Comparison of ENCODE assay signal across 1 cellular context in the genomic region with DNA sequence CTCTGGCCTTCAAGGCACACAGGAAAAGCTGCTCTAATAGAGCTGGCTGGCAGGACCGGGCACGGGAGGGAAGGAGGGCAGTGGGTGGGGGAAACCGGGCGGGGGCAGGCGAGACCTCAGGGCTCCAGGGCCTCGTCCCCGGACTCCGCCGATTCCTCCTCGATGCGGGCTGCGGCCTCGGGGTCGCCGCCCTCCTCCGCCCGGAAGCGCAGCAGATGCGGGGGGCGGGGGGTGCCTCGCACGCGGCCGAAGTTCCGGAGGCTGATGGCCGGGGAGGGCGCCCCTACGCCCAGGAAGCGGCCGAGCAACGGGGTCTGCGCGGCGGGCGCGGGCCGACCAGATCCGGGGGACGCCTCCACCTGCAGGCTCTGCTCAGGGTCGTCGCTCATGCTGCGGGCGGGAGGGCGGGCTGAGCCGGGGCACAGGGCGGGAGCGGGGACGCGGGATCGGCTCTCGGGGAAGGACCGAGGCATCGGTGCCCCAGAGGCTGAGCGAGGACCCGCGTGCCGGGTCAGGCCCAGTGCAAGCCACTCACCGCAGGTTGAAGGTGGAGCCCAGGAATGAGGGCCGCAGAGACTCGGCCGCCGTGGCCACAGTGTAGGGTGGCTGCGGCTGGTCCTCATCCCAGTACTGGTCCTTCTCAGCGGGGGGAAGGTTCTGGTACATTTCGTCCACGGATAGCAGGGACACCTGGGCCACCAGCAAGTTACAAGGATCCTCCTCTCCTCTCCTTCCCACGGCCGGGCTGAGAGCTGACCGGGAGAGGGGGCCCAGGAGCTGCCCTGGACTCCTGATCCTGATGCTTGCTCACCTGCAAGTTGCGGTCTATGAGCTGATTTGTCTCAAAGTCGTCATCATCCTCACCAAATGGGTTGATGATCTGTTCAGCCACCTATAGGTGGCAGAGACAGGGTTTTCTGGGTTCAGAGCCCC.
A peak's percentile ranks its signal among the peaks of the same experiment; 100 is the strongest.
TF ChIP-seq lines count a peak whose summit lies in the region.

No MANE protein-coding gene starts in this region.

TF ChIP-seq in HepG2, 621 proteins besides CTCF, POLR2A, EP300 and RAD21 (continued from another document and continues in another):
- TF ChIP-seq, protein P1, sequence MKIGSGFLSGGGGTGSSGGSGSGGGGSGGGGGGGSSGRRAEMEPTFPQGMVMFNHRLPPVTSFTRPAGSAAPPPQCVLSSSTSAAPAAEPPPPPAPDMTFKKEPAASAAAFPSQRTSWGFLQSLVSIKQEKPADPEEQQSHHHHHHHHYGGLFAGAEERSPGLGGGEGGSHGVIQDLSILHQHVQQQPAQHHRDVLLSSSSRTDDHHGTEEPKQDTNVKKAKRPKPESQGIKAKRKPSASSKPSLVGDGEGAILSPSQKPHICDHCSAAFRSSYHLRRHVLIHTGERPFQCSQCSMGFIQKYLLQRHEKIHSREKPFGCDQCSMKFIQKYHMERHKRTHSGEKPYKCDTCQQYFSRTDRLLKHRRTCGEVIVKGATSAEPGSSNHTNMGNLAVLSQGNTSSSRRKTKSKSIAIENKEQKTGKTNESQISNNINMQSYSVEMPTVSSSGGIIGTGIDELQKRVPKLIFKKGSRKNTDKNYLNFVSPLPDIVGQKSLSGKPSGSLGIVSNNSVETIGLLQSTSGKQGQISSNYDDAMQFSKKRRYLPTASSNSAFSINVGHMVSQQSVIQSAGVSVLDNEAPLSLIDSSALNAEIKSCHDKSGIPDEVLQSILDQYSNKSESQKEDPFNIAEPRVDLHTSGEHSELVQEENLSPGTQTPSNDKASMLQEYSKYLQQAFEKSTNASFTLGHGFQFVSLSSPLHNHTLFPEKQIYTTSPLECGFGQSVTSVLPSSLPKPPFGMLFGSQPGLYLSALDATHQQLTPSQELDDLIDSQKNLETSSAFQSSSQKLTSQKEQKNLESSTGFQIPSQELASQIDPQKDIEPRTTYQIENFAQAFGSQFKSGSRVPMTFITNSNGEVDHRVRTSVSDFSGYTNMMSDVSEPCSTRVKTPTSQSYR (CRISPR knock-in tag; IDR thresholded peaks at IDR 0.05; ENCODE audit: borderline replicate concordance), result peak; percentile 61; the same call in 1 of the 2 replicates
- TF ChIP-seq ZNF138 (CRISPR knock-in tag; IDR thresholded peaks at IDR 0.05; ENCODE audit: low read depth) (no peak), ZSCAN29 (CRISPR knock-in tag; conservative IDR thresholded peaks at IDR 0.05) (no peak), MIER3 (CRISPR knock-in tag; IDR thresholded peaks at IDR 0.05; ENCODE audit: borderline replicate concordance) (no peak), ZIK1 (CRISPR knock-in tag; IDR thresholded peaks at IDR 0.05; ENCODE audit: borderline replicate concordance, low read depth) (peak; percentile 71; the same call in 1 of the 2 replicates), ZNF883 (CRISPR knock-in tag; IDR thresholded peaks at IDR 0.05; ENCODE audit: not compliant biosample characterization) (peak; percentile 52), KLF9 (CRISPR knock-in tag; IDR thresholded peaks at IDR 0.05; ENCODE audit: low read depth) (no peak), ZNF124 (CRISPR knock-in tag; IDR thresholded peaks at IDR 0.05) (no peak), EED (CRISPR knock-in tag; IDR thresholded peaks at IDR 0.05) (no peak), ZNF616 (CRISPR knock-in tag; IDR thresholded peaks at IDR 0.05; ENCODE audit: low read depth) (peak; percentile 85; the same call in 1 of the 2 replicates), ZNF441 (CRISPR knock-in tag; IDR thresholded peaks at IDR 0.05; ENCODE audit: borderline replicate concordance) (no peak), ZNF841 (CRISPR knock-in tag; IDR thresholded peaks at IDR 0.05; ENCODE audit: borderline replicate concordance) (no peak), NCOA5 (CRISPR knock-in tag; IDR thresholded peaks at IDR 0.05) (no peak), ZNF614 (CRISPR knock-in tag; IDR thresholded peaks at IDR 0.05; ENCODE audit: borderline replicate concordance) (no peak), ZBTB8A (CRISPR knock-in tag; IDR thresholded peaks at IDR 0.05; ENCODE audit: borderline replicate concordance, low read depth) (peak; percentile 35; the same call in 1 of the 2 replicates), GLI4 (CRISPR knock-in tag; IDR thresholded peaks at IDR 0.05; ENCODE audit: borderline replicate concordance) (no peak), PHF21A (CRISPR knock-in tag; IDR thresholded peaks at IDR 0.05) (peak; percentile 32; the same call in 1 of the 2 replicates), GTF2F1 (IDR thresholded peaks at IDR 0.05; ENCODE audit: low read length) (no peak), REXO4 (CRISPR knock-in tag; IDR thresholded peaks at IDR 0.05; ENCODE audit: borderline replicate concordance) (peak; percentile 82; the same call in 1 of the 2 replicates), ZNF780A (CRISPR knock-in tag; IDR thresholded peaks at IDR 0.05) (no peak), ZNF30 (CRISPR knock-in tag; IDR thresholded peaks at IDR 0.05) (0 out of 2 replicates have a peak, but pooled peaks have one; percentile 50), ZNF7 (CRISPR knock-in tag; IDR thresholded peaks at IDR 0.05) (no peak), PHF8 (CRISPR knock-in tag; IDR thresholded peaks at IDR 0.05) (peak; percentile 84), ZNF619 (CRISPR knock-in tag; IDR thresholded peaks at IDR 0.05) (no peak), RFX3 (CRISPR knock-in tag; IDR thresholded peaks at IDR 0.05) (no peak), POLR2AphosphoS5 (IDR thresholded peaks at IDR 0.05; ENCODE audit: low read depth, low read length) (peak; percentile 55), YY1 (IDR thresholded peaks at IDR 0.05; ENCODE audit: insufficient read depth, insufficient replicate concordance, low read depth, low read length) (peak; percentile 76), HMG20A (CRISPR knock-in tag; IDR thresholded peaks at IDR 0.05; ENCODE audit: borderline replicate concordance) (no peak)
- TF ChIP-seq, protein P2, sequence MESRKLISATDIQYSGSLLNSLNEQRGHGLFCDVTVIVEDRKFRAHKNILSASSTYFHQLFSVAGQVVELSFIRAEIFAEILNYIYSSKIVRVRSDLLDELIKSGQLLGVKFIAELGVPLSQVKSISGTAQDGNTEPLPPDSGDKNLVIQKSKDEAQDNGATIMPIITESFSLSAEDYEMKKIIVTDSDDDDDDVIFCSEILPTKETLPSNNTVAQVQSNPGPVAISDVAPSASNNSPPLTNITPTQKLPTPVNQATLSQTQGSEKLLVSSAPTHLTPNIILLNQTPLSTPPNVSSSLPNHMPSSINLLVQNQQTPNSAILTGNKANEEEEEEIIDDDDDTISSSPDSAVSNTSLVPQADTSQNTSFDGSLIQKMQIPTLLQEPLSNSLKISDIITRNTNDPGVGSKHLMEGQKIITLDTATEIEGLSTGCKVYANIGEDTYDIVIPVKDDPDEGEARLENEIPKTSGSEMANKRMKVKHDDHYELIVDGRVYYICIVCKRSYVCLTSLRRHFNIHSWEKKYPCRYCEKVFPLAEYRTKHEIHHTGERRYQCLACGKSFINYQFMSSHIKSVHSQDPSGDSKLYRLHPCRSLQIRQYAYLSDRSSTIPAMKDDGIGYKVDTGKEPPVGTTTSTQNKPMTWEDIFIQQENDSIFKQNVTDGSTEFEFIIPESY (CRISPR knock-in tag; IDR thresholded peaks at IDR 0.05), result peak; percentile 8; the same call in 1 of the 2 replicates
- TF ChIP-seq, protein P3, sequence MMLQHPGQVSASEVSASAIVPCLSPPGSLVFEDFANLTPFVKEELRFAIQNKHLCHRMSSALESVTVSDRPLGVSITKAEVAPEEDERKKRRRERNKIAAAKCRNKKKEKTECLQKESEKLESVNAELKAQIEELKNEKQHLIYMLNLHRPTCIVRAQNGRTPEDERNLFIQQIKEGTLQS (CRISPR knock-in tag; IDR thresholded peaks at IDR 0.05), result no peak
- TF ChIP-seq, protein P4, sequence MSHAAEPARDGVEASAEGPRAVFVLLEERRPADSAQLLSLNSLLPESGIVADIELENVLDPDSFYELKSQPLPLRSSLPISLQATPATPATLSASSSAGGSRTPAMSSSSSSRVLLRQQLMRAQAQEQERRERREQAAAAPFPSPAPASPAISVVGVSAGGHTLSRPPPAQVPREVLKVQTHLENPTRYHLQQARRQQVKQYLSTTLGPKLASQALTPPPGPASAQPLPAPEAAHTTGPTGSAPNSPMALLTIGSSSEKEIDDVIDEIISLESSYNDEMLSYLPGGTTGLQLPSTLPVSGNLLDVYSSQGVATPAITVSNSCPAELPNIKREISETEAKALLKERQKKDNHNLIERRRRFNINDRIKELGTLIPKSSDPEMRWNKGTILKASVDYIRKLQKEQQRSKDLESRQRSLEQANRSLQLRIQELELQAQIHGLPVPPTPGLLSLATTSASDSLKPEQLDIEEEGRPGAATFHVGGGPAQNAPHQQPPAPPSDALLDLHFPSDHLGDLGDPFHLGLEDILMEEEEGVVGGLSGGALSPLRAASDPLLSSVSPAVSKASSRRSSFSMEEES (CRISPR knock-in tag; IDR thresholded peaks at IDR 0.05), result no peak; the same call in 1 of the 2 replicates
- TF ChIP-seq, protein P5, sequence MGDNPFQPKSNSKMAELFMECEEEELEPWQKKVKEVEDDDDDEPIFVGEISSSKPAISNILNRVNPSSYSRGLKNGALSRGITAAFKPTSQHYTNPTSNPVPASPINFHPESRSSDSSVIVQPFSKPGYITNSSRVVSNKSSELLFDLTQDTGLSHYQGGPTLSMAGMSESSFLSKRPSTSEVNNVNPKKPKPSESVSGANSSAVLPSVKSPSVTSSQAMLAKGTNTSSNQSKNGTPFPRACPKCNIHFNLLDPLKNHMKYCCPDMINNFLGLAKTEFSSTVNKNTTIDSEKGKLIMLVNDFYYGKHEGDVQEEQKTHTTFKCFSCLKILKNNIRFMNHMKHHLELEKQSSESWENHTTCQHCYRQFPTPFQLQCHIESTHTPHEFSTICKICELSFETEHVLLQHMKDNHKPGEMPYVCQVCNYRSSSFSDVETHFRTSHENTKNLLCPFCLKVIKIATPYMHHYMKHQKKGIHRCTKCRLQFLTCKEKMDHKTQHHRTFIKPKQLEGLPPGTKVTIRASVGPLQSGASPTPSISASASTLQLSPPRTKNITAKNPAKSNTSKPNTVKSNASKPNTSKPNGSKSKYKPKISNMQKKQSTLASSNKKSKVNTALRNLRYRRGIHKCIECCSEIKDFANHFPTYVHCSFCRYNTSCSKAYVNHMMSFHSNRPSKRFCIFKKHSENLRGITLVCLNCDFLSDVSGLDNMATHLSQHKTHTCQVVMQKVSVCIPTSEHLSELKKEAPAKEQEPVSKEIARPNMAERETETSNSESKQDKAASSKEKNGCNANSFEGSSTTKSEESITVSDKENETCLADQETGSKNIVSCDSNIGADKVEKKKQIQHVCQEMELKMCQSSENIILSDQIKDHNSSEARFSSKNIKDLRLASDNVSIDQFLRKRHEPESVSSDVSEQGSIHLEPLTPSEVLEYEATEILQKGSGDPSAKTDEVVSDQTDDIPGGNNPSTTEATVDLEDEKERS (CRISPR knock-in tag; IDR thresholded peaks at IDR 0.05), result peak; percentile 32; the same call in 1 of the 2 replicates
- TF ChIP-seq, protein P6, sequence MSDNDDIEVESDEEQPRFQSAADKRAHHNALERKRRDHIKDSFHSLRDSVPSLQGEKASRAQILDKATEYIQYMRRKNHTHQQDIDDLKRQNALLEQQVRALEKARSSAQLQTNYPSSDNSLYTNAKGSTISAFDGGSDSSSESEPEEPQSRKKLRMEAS (IDR thresholded peaks at IDR 0.05), result peak; percentile 94
- TF ChIP-seq, protein P7, sequence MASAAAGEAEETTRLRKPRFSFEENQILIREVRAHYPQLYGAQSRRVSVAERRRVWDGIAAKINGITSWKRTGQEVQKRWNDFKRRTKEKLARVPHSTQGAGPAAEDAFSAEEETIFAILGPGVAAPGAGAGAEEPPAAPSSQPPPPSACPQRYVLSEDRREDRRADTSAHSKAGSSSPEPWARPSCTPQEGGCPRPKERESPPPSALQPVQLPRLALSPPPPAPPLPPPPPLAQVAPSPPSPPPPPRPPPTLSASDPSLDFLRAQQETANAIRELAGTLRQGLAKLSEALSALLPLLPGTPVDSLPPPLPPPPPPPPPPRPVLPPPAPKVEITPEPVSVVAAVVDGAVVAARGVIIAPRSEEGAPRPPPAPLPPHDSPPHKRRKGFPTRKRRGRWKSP (CRISPR knock-in tag; IDR thresholded peaks at IDR 0.05), result peak; percentile 44; the same call in 1 of the 2 replicates
- TF ChIP-seq, protein P8, sequence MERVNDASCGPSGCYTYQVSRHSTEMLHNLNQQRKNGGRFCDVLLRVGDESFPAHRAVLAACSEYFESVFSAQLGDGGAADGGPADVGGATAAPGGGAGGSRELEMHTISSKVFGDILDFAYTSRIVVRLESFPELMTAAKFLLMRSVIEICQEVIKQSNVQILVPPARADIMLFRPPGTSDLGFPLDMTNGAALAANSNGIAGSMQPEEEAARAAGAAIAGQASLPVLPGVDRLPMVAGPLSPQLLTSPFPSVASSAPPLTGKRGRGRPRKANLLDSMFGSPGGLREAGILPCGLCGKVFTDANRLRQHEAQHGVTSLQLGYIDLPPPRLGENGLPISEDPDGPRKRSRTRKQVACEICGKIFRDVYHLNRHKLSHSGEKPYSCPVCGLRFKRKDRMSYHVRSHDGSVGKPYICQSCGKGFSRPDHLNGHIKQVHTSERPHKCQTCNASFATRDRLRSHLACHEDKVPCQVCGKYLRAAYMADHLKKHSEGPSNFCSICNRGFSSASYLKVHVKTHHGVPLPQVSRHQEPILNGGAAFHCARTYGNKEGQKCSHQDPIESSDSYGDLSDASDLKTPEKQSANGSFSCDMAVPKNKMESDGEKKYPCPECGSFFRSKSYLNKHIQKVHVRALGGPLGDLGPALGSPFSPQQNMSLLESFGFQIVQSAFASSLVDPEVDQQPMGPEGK (CRISPR knock-in tag; IDR thresholded peaks at IDR 0.05), result peak; percentile 92
- TF ChIP-seq, protein P9, sequence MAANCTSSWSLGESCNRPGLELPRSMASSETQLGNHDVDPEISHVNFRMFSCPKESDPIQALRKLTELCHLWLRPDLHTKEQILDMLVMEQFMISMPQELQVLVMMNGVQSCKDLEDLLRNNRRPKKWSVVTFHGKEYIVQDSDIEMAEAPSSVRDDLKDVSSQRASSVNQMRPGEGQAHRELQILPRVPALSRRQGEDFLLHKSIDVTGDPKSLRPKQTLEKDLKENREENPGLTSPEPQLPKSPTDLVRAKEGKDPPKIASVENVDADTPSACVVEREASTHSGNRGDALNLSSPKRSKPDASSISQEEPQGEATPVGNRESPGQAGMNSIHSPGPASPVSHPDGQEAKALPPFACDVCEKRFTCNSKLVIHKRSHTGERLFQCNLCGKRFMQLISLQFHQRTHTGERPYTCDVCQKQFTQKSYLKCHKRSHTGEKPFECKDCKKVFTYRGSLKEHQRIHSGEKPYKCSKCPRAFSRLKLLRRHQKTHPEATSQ (CRISPR knock-in tag; IDR thresholded peaks at IDR 0.05; ENCODE audit: borderline replicate concordance), result 0 out of 2 replicates have a peak, but pooled peaks have one; percentile 17
- TF ChIP-seq, protein P10, sequence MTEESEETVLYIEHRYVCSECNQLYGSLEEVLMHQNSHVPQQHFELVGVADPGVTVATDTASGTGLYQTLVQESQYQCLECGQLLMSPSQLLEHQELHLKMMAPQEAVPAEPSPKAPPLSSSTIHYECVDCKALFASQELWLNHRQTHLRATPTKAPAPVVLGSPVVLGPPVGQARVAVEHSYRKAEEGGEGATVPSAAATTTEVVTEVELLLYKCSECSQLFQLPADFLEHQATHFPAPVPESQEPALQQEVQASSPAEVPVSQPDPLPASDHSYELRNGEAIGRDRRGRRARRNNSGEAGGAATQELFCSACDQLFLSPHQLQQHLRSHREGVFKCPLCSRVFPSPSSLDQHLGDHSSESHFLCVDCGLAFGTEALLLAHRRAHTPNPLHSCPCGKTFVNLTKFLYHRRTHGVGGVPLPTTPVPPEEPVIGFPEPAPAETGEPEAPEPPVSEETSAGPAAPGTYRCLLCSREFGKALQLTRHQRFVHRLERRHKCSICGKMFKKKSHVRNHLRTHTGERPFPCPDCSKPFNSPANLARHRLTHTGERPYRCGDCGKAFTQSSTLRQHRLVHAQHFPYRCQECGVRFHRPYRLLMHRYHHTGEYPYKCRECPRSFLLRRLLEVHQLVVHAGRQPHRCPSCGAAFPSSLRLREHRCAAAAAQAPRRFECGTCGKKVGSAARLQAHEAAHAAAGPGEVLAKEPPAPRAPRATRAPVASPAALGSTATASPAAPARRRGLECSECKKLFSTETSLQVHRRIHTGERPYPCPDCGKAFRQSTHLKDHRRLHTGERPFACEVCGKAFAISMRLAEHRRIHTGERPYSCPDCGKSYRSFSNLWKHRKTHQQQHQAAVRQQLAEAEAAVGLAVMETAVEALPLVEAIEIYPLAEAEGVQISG (CRISPR knock-in tag; IDR thresholded peaks at IDR 0.05), result peak; percentile 57
